In the genomic region with DNA sequence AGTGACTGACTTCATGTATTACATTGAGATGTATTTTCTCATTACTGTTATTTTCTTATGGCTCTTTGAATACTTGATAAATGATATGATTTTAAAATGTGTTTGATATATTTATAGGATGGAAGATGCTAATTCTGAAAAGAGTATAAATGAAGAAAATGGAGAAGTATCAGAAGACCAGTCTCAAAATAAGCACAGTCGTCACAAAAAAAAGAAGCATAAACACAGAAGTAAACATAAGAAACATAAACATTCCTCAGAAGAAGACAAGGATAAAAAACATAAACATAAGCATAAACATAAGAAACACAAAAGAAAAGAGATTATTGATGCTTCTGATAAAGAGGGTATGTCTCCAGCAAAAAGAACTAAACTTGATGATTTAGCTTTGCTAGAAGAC, we compare ENCODE assay signal across 1 cellular context.
A peak's percentile ranks its signal among the peaks of the same experiment; 100 is the strongest.
TF ChIP-seq lines count a peak whose summit lies in the region.

No MANE protein-coding gene starts in this region.

TF ChIP-seq in K562, 482 proteins besides CTCF, POLR2A, EP300 and RAD21:
- TF ChIP-seq, protein P1, sequence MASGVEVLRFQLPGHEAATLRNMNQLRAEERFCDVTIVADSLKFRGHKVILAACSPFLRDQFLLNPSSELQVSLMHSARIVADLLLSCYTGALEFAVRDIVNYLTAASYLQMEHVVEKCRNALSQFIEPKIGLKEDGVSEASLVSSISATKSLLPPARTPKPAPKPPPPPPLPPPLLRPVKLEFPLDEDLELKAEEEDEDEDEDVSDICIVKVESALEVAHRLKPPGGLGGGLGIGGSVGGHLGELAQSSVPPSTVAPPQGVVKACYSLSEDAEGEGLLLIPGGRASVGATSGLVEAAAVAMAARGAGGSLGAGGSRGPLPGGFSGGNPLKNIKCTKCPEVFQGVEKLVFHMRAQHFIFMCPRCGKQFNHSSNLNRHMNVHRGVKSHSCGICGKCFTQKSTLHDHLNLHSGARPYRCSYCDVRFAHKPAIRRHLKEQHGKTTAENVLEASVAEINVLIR (CRISPR knock-in tag; IDR thresholded peaks at IDR 0.05), result no peak
- TF ChIP-seq MYNN (IDR thresholded peaks at IDR 0.05) (no peak), MYNN (CRISPR knock-in tag; IDR thresholded peaks at IDR 0.05) (no peak), MAFF (IDR thresholded peaks at IDR 0.05; ENCODE audit: low read length) (peak; percentile 45; the same call in 1 of the 2 replicates), ZNF239 (CRISPR knock-in tag; IDR thresholded peaks at IDR 0.05) (no peak), C11orf30 (IDR thresholded peaks at IDR 0.05; ENCODE audit: low read depth) (peak; percentile 89), ZNF316 (IDR thresholded peaks at IDR 0.05) (peak; percentile 97), PHF21A (IDR thresholded peaks at IDR 0.05; ENCODE audit: borderline replicate concordance, low read depth) (no peak), SMARCE1 (IDR thresholded peaks at IDR 0.05) (no peak), ZNF707 (CRISPR knock-in tag; conservative IDR thresholded peaks at IDR 0.05) (no peak), PML (IDR thresholded peaks at IDR 0.05; ENCODE audit: low read length) (0 out of 2 replicates have a peak, but pooled peaks have one; percentile 1), ZNF384 (IDR thresholded peaks at IDR 0.05; ENCODE audit: low read depth, low read length) (no peak), DDX20 (tag; IDR thresholded peaks at IDR 0.05; ENCODE audit: low read depth) (no peak), MAFG (tag; conservative IDR thresholded peaks at IDR 0.05) (peak; percentile 68), HIVEP1 (CRISPR knock-in tag; IDR thresholded peaks at IDR 0.05) (no peak)
